ENCODE assay signal across 8 cellular contexts in genomic region chr1:212608209-212608955, GRCh38. TPM values are rescaled to one million over a fixed set of nuclear protein-coding genes. Genes with fewer than 3 reads are reported as not detected.
DNase-seq lines count a peak whose midpoint lies in the region; ATAC-seq and TF ChIP-seq lines count a peak whose summit lies in the region.

A gene with protein sequence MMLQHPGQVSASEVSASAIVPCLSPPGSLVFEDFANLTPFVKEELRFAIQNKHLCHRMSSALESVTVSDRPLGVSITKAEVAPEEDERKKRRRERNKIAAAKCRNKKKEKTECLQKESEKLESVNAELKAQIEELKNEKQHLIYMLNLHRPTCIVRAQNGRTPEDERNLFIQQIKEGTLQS (plus strand): TSS chr1:212608761. CDS start chr1:212615022, 6,261 bp downstream.

- H3K9me3 Mint-ChIP-seq in memory B cell: no peaks in the 10 kb centered on the region

- H3K4me3 ChIP-seq in effector memory CD4-positive, alpha-beta T cell (ENCODE audit: insufficient read depth, low read depth, low read length, poor library complexity, severe bottlenecking): peak within 1 kb of the TSS; percentile 58

- peak within 1 kb of the TSS; percentile 97 for H3K4me3 Mint-ChIP-seq in memory B cell

- H3K27ac ChIP-seq in effector memory CD4-positive, alpha-beta T cell (ENCODE audit: insufficient read depth, low read length, poor library complexity, severe bottlenecking): peak within 1 kb of the TSS; percentile 27

- POLR2A ChIA-PET in activated CD8-positive, alpha-beta memory T cell treated with anti-CD3 and anti-CD28 coated beads for 36 hours (lab: Charles Lee): interaction anchor here (0.6 to 1.8 kb wide), 19 partner anchors 10 to 847 kb away, joined by 3 to 27 read pairs (median 4); partner anchors contain the start of genes FLVCR1, NENF and NSL1

- peak within 1 kb of the TSS; percentile 83 for H3K27ac Mint-ChIP-seq in memory B cell

- no peaks in the 10 kb centered on the region for H3K9me3 ChIP-seq in effector memory CD4-positive, alpha-beta T cell (ENCODE audit: control insufficient read depth, low read length)

- H3K36me3 Mint-ChIP-seq in memory B cell: no peaks in the 10 kb centered on the region

- peak; percentile 68 for ATAC-seq in memory B cell (ENCODE audit: low read depth)

- peaks cover 12% of the 10 kb centered on the region for H3K4me1 Mint-ChIP-seq in memory B cell

- TF ChIP-seq CTCF in GM20000 (IDR thresholded peaks at IDR 0.05; ENCODE audit: extremely low read depth, missing control alignments): no peak

- H3K27me3 ChIP-seq in effector memory CD4-positive, alpha-beta T cell (replicated peaks; ENCODE audit: control insufficient read depth, insufficient read depth, low read length, poor library complexity, severe bottlenecking): peaks cover 42% of the 10 kb centered on the region

- H3K36me3 ChIP-seq in effector memory CD4-positive, alpha-beta T cell (ENCODE audit: control insufficient read depth, insufficient read depth, low read length): no peaks in the 10 kb centered on the region

- peaks cover 24% of the 10 kb centered on the region for H3K4me1 ChIP-seq in effector memory CD4-positive, alpha-beta T cell (ENCODE audit: control insufficient read depth, insufficient read depth, low read length, poor library complexity, severe bottlenecking)

- peak; percentile 98 for DNase-seq in COLO829 (ENCODE audit: low spot score)
- peak; percentile 95 for DNase-seq in GM20000 (ENCODE audit: low spot score)
- peak; percentile 93 for DNase-seq in HS-5 (ENCODE audit: low read depth)
- DNase-seq in NOMO-1 (lab: John Stamatoyannopoulos, UW; ENCODE audit: unreplicated experiment in 2 of 2): peak; percentile 94 to 97
- DNase-seq in effector memory CD4-positive, alpha-beta T cell: peak; percentile 80 to 86 (median 81)
- peak; percentile 61 to 71 for DNase-seq in memory B cell (ENCODE audit: low spot score in 2 of 2)
- DNase-seq in stimulated activated CD8-positive, alpha-beta memory T cell treated with anti-CD3 and anti-CD28 coated beads, Interleukin-12 subunit alpha, Interleukin-12 subunit beta, amount 100 ng/mL, for 1 hour (ENCODE audit: low read depth): peak; percentile 73

- CTCF ChIA-PET in activated CD8-positive, alpha-beta memory T cell treated with anti-CD3 and anti-CD28 coated beads for 36 hours (lab: Charles Lee): interaction anchor here (0.9 to 1.8 kb wide), 6 partner anchors 12 to 131 kb away, joined by 3 to 10 read pairs (median 5); no protein-coding TSS in a partner anchor

- H3K27me3 Mint-ChIP-seq in memory B cell: peaks cover 26% of the 10 kb centered on the region

RNA-seq across cellular contexts. Expression of the gene that starts here (rescaled TPM):
- total RNA-seq in activated CD8-positive, alpha-beta memory T cell treated with anti-CD3 and anti-CD28 coated beads for 36 hours: 10 to 100 TPM; 38.6 to 38.9 TPM

Comparison
In these comparisons a context has a peak if more than half of its experiments do, and no peak if none do; other contexts are left out.
1. Peak in every context shown above with its lines: DNase-seq, ATAC-seq, H3K4me3 ChIP-seq and H3K27ac ChIP-seq.